In genomic region chrX:123860983-123861382, GRCh38 we compare ENCODE assay signal across 8 cellular contexts. TPM values are rescaled to one million over a fixed set of nuclear protein-coding genes. Genes with fewer than 3 reads are reported as not detected.
DNase-seq lines count a peak whose midpoint lies in the region; ATAC-seq and TF ChIP-seq lines count a peak whose summit lies in the region.

No MANE protein-coding gene starts in this region.

- H3K27me3 ChIP-seq in fibroblast of lung (ENCODE audit: control insufficient read depth, insufficient read depth, low read length) = no peaks in the 10 kb centered on the region

- no peak overlapping the region for H2AFZ ChIP-seq in fibroblast of lung (ENCODE audit: low read length)

- H3K4me1 Mint-ChIP-seq in activated CD8-positive, alpha-beta memory T cell treated with anti-CD3 and anti-CD28 coated beads, Interleukin-2, amount 10 ng/mL, durations not matched to agents 7 days and 5 days = peaks cover 12% of the 10 kb centered on the region
- peaks cover 11% of the 10 kb centered on the region for H3K4me1 Mint-ChIP-seq in progenitor cell of endocrine pancreas (ENCODE audit: low read depth)

- TF ChIP-seq POLR2A in lower leg skin (IDR thresholded peaks at IDR 0.05) = no peak

- DNase-seq in activated CD8-positive, alpha-beta memory T cell treated with anti-CD3 and anti-CD28 coated beads, Interleukin-2, amount 10 ng/mL, durations not matched to agents 7 days and 5 days = no peak
- DNase-seq in activated CD8-positive, alpha-beta memory T cell treated with anti-CD3 and anti-CD28 coated beads, Interleukin-2, amount 50 U/mL, for 4 hours = no peak
- DNase-seq in SK-N-MC (ENCODE audit: low read depth, low spot score) = no peak
- peak in 1 of 2 donors; percentile 46 for DNase-seq in fibroblast of lung (ENCODE audit: low read depth in 2 of 2)
- no peak for DNase-seq in progenitor cell of endocrine pancreas (ENCODE audit: low spot score, unreplicated experiment)
- DNase-seq in lower leg skin (ENCODE audit: low spot score in 2 of 2) = no peak
- no peak for DNase-seq in HuH-7 (ENCODE audit: low spot score)
- DNase-seq in SHP77 treated with DMSO at 0.1 percent for 48 hours (lab: John Stamatoyannopoulos, UW) = no peak

- peaks cover 6% of the 10 kb centered on the region for H3K36me3 Mint-ChIP-seq in activated CD8-positive, alpha-beta memory T cell treated with anti-CD3 and anti-CD28 coated beads, Interleukin-2, amount 10 ng/mL, durations not matched to agents 7 days and 5 days
- peaks cover 3% of the 10 kb centered on the region for H3K36me3 Mint-ChIP-seq in progenitor cell of endocrine pancreas (ENCODE audit: insufficient read depth)

- H3K4me2 ChIP-seq in fibroblast of lung (ENCODE audit: extremely low read depth, insufficient read depth, low read length) = peak overlapping the region; percentile 75

- TF ChIP-seq CTCF in fibroblast of lung (conservative IDR thresholded peaks at IDR 0.05 in 1 of 2, IDR thresholded peaks at IDR 0.05 in 1 of 2; ENCODE audit: low read depth in 1 of 2, low read length in 2 of 2) (no peak), progenitor cell of endocrine pancreas (IDR thresholded peaks at IDR 0.05; ENCODE audit: unreplicated experiment) (no peak), lower leg skin (IDR thresholded peaks at IDR 0.05) (no peak)

- H3K4me3 Mint-ChIP-seq in activated CD8-positive, alpha-beta memory T cell treated with anti-CD3 and anti-CD28 coated beads, Interleukin-2, amount 10 ng/mL, durations not matched to agents 7 days and 5 days = peak overlapping the region; percentile 84
- peak overlapping the region; percentile 84 for H3K4me3 Mint-ChIP-seq in progenitor cell of endocrine pancreas (ENCODE audit: low read depth)

- H3K4me1 ChIP-seq in fibroblast of lung (ENCODE audit: control insufficient read depth, extremely low read depth, insufficient read depth, low read length) = no peaks in the 10 kb centered on the region

- ATAC-seq in activated CD8-positive, alpha-beta memory T cell treated with anti-CD3 and anti-CD28 coated beads, Interleukin-2, amount 10 ng/mL, durations not matched to agents 7 days and 5 days = no peak

- H3K9me3 ChIP-seq in SK-N-MC (ENCODE audit: low read depth, low read length) (no peaks in the 10 kb centered on the region), fibroblast of lung (ENCODE audit: control insufficient read depth, insufficient read depth, low read depth, low read length) (no peaks in the 10 kb centered on the region)

- H4K20me1 ChIP-seq in fibroblast of lung (ENCODE audit: control insufficient read depth, extremely low read depth, insufficient read depth, low read length) = no peaks in the 10 kb centered on the region

- peak overlapping the region; percentile 93 for H3K27ac Mint-ChIP-seq in activated CD8-positive, alpha-beta memory T cell treated with anti-CD3 and anti-CD28 coated beads, Interleukin-2, amount 10 ng/mL, durations not matched to agents 7 days and 5 days
- H3K27ac Mint-ChIP-seq in progenitor cell of endocrine pancreas = peak overlapping the region; percentile 96

- no peaks in the 10 kb centered on the region for H3K27me3 Mint-ChIP-seq in activated CD8-positive, alpha-beta memory T cell treated with anti-CD3 and anti-CD28 coated beads, Interleukin-2, amount 10 ng/mL, durations not matched to agents 7 days and 5 days
- no peaks in the 10 kb centered on the region for H3K27me3 Mint-ChIP-seq in progenitor cell of endocrine pancreas

- peaks cover 39% of the 10 kb centered on the region for H3K79me2 ChIP-seq in fibroblast of lung (ENCODE audit: control insufficient read depth, insufficient read depth, low read length)

- WGBS in lower leg skin, 2 donors = 0 to 44% methylated on average over 4 of the region's 4 CpGs

- CTCF ChIA-PET in activated CD8-positive, alpha-beta memory T cell treated with anti-CD3 and anti-CD28 coated beads, Interleukin-2, amount 10 ng/mL, durations not matched to agents 7 days and 5 days (lab: Charles Lee) = no interaction called here

- H3K4me3 ChIP-seq in SK-N-MC (peak overlapping the region; percentile 89), fibroblast of lung (replicated peaks in 1 of 4; ENCODE audit: control extremely low read depth in 1 of 4, insufficient read depth in 1 of 4, low read depth in 3 of 4, low read length in 4 of 4) (peak overlapping the region; percentile 62 to 94 (median 68)), lower leg skin (ENCODE audit: low read depth, poor library complexity, severe bottlenecking) (no peak overlapping the region)

- H3K27ac ChIP-seq in SK-N-MC = peak overlapping the region; percentile 91
- peak overlapping the region; percentile 92 for H3K27ac ChIP-seq in fibroblast of lung (ENCODE audit: insufficient read depth, low read length)

- peak overlapping the region; percentile 88 for H3K9ac ChIP-seq in SK-N-MC (ENCODE audit: insufficient read length)
- peak overlapping the region; percentile 90 for H3K9ac ChIP-seq in fibroblast of lung (ENCODE audit: insufficient read depth, low read length)

- H3K36me3 ChIP-seq in SK-N-MC (ENCODE audit: insufficient read depth, low read length) = no peaks in the 10 kb centered on the region; the same call in 1 of the 2 replicates
- H3K36me3 ChIP-seq in fibroblast of lung (ENCODE audit: control insufficient read depth, insufficient read depth, low read length) = no peaks in the 10 kb centered on the region

- intact Hi-C loops in lower leg skin (cut with DNase I; ENCODE audit: low total_unique reads) = loop anchor here (1.0 kb wide), 1 partner anchor 103 kb away; no protein-coding TSS in a partner anchor

- H3K9me3 Mint-ChIP-seq in activated CD8-positive, alpha-beta memory T cell treated with anti-CD3 and anti-CD28 coated beads, Interleukin-2, amount 10 ng/mL, durations not matched to agents 7 days and 5 days (ENCODE audit: low read depth) = no peaks in the 10 kb centered on the region
- peaks cover 22% of the 10 kb centered on the region for H3K9me3 Mint-ChIP-seq in progenitor cell of endocrine pancreas (ENCODE audit: low read depth)

RNA-seq across cellular contexts. Expression of gene XIAP, which starts 1.1 kb away (rescaled TPM):
- total RNA-seq in activated CD8-positive, alpha-beta memory T cell treated with anti-CD3 and anti-CD28 coated beads, Interleukin-2, amount 10 ng/mL, durations not matched to agents 7 days and 5 days = 10 to 100 TPM; 36.6 to 36.9 TPM
- total RNA-seq in fibroblast of lung = 37.0 and 45.1 TPM in 2 replicates
- 21.5 and 21.8 TPM in 2 replicates for polyA plus RNA-seq in fibroblast of lung
- polyA plus RNA-seq in fibroblast of lung (2012) = 16.0 and 18.8 TPM in 2 replicates
- 5.7 and 6.3 TPM in 2 replicates for polyA minus RNA-seq in fibroblast of lung (ENCODE audit: low replicate concordance)
- total RNA-seq in progenitor cell of endocrine pancreas = 35.3 and 37.5 TPM in 2 replicates
- total RNA-seq in lower leg skin = 10 to 100 TPM; 21.9 to 39.4 (median 33.3) TPM
